ENCODE assay signal across 1 cellular context in the genomic region with DNA sequence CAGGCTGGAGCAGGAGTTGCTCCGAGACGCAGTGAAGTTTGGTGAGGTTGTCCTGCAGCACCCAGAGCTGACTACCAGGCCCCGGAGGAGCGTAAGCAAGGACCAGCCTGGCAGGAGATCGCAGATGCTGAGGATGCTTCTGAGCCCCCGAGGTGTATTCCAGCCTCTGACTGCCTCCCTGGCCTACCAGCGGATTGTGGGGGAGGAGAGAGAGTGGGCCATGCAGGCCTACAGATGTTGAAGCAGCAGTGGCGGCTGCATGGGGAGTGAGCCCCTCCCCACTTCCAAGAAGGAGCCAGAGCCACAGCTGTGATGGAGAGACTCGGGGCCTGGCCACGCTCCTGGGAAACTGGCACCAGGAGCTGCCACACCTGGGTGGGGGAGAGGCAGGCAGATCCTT.
TF ChIP-seq lines count a peak whose summit lies in the region.

No MANE protein-coding gene starts in this region.

TF ChIP-seq in H1, 55 proteins besides CTCF, POLR2A, EP300 and RAD21 (continued from another document):
- TF ChIP-seq JUND (IDR thresholded peaks at IDR 0.05; ENCODE audit: low read length) (no peak), RBBP5 (IDR thresholded peaks at IDR 0.05; ENCODE audit: borderline replicate concordance, low read depth, low read length) (no peak), NRF1 (IDR thresholded peaks at IDR 0.05; ENCODE audit: low read depth, low read length) (no peak), ASH2L (IDR thresholded peaks at IDR 0.05; ENCODE audit: low read length) (no peak), MAX (IDR thresholded peaks at IDR 0.05) (no peak), MAFK (IDR thresholded peaks at IDR 0.05; ENCODE audit: low read depth, low read length) (no peak), YY1 (IDR thresholded peaks at IDR 0.05; ENCODE audit: low read depth, low read length) (no peak), CTBP2 (IDR thresholded peaks at IDR 0.05; ENCODE audit: borderline replicate concordance, insufficient read depth, insufficient read length, low read length) (no peak), SIN3A (conservative IDR thresholded peaks at IDR 0.05 in 1 of 2, IDR thresholded peaks at IDR 0.05 in 1 of 2; ENCODE audit: low read depth in 1 of 2, low read length in 2 of 2) (no peak), RNF2 (IDR thresholded peaks at IDR 0.05; ENCODE audit: borderline replicate concordance, low read depth, low read length, missing control alignments, poor library complexity, severe bottlenecking) (no peak), SIX5 (IDR thresholded peaks at IDR 0.05; ENCODE audit: low read depth, low read length) (no peak), KDM1A (IDR thresholded peaks at IDR 0.05; ENCODE audit: borderline replicate concordance, low read length) (no peak), TCF12 (IDR thresholded peaks at IDR 0.05; ENCODE audit: low read depth, low read length) (no peak), HDAC2 (IDR thresholded peaks at IDR 0.05; ENCODE audit: borderline replicate concordance in 1 of 2, low read depth in 2 of 2, low read length in 2 of 2) (no peak), SAP30 (IDR thresholded peaks at IDR 0.05; ENCODE audit: insufficient read depth, insufficient replicate concordance, low read length) (no peak), SIRT6 (IDR thresholded peaks at IDR 0.05; ENCODE audit: low read length) (no peak), CBX8 (IDR thresholded peaks at IDR 0.05; ENCODE audit: borderline replicate concordance, low read depth, low read length) (no peak)
TF ChIP-seq in H1: peak in this region for 0.
